ENCODE assay signal across 10 cellular contexts in the genomic region with DNA sequence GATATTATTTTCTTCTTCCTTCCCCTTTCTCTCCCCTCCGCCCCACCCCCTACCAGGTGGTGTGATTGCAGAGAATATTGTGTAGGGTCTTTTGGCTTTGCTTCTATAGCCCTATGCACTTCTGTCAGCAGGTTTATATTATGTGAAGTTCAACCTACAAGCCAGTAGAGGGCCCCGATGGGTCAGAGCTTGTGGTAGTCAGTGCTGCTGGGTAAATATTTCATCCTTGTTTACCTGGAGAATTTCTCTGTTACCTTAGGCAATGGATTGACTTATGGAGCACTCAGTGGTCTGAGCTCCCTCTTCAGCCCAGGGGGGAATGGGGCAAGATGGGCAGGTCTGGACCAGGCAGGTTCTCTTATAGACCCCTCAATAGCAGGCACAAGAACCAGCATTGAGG.
DNase-seq lines count a peak whose midpoint lies in the region; ATAC-seq, FAIRE-seq and TF ChIP-seq lines count a peak whose summit lies in the region.
"Had no signal": no experiment of that assay in that cellular context is flagged by ENCODE, and none has a peak within 500 bp of the region (broad histone marks: within the 10 kb centered on the region; RNA-seq: fewer than 3 reads in every experiment).

No MANE protein-coding gene starts in this region.

- no peak overlapping the region for H3K4me3 ChIP-seq in NT2/D1 (ENCODE audit: insufficient read length, low read depth)
- no peak overlapping the region for H3K4me3 ChIP-seq in HepG2 (replicated peaks in 1 of 3; ENCODE audit: insufficient read depth in 1 of 3, low read depth in 2 of 3, low read length in 3 of 3)

- TF ChIP-seq CTCF in GM13976 (IDR thresholded peaks at IDR 0.05; ENCODE audit: borderline replicate concordance, control extremely low read depth, extremely low read depth, insufficient read depth, missing control alignments) (peak; percentile 31), HepG2 (CRISPR knock-in tag; IDR thresholded peaks at IDR 0.05) (peak; percentile 42; the same call in 1 of the 2 replicates)

- H3K27ac Mint-ChIP-seq in activated CD4-positive, alpha-beta T cell treated with anti-CD3 and anti-CD28 coated beads for 36 hours: no peak overlapping the region

- H3K4me3 Mint-ChIP-seq in activated CD4-positive, alpha-beta T cell treated with anti-CD3 and anti-CD28 coated beads for 36 hours: no peak overlapping the region

- H3K36me3 ChIP-seq in NT2/D1 (ENCODE audit: insufficient read depth, insufficient read length, low read length): no peaks in the 10 kb centered on the region
- no peaks in the 10 kb centered on the region for H3K36me3 ChIP-seq in HepG2 (replicated peaks in 1 of 2; ENCODE audit: control insufficient read depth in 1 of 2, insufficient read depth in 2 of 2, low read length in 2 of 2)

- no peak overlapping the region for H2AFZ ChIP-seq in HepG2 (ENCODE audit: low read length)

- no peaks in the 10 kb centered on the region for H3K36me3 Mint-ChIP-seq in activated CD4-positive, alpha-beta T cell treated with anti-CD3 and anti-CD28 coated beads for 36 hours (ENCODE audit: low read depth)

- in situ Hi-C loops in GM13976 (cut with MboI; ENCODE audit: low sequenced_read_pairs, unreplicated experiment) (no loop called here), HepG2 (cut with HindIII; ENCODE audit: extremely low pct_ligation_motif_present, low pct_unique_long_range_greater_than_20kb) (no loop called here)

- H3K27me3 ChIP-seq in NT2/D1 (ENCODE audit: insufficient read depth, insufficient read length) (no peaks in the 10 kb centered on the region), HepG2 (ENCODE audit: control insufficient read depth in 1 of 2, insufficient read depth in 2 of 2, low read length in 2 of 2) (no peaks in the 10 kb centered on the region)

- no peaks in the 10 kb centered on the region for H3K4me1 Mint-ChIP-seq in activated CD4-positive, alpha-beta T cell treated with anti-CD3 and anti-CD28 coated beads for 36 hours

- no peak overlapping the region for H3K27ac ChIP-seq in HepG2 (ENCODE audit: extremely low read length, insufficient read depth, low read length)

- no peak overlapping the region for H3K9ac ChIP-seq in NT2/D1 (ENCODE audit: insufficient read length, low read depth)
- no peak overlapping the region for H3K9ac ChIP-seq in HepG2 (ENCODE audit: insufficient read depth, low read depth, low read length)

- BruUV-seq in HepG2 (replicated peaks; lab: Mats Ljungman, UMichigan): no TSS peak

- H3K79me2 ChIP-seq in HepG2 (ENCODE audit: insufficient read depth, low read length): no peaks in the 10 kb centered on the region

- peak; percentile 54 for ATAC-seq in HG02938 (IDR thresholded peaks at IDR 0.05; ENCODE audit: unreplicated experiment)
- ATAC-seq in HepG2: peak; percentile 86
- no peak for ATAC-seq in activated CD4-positive, alpha-beta T cell treated with anti-CD3 and anti-CD28 coated beads for 36 hours

- no peak for TF ChIP-seq RAD21 in HepG2 (CRISPR knock-in tag; IDR thresholded peaks at IDR 0.05)

- POLR2A ChIA-PET in HepG2 (lab: Yijun Ruan, JAX): no interaction called here
- POLR2A ChIA-PET in activated CD4-positive, alpha-beta T cell treated with anti-CD3 and anti-CD28 coated beads for 36 hours (lab: Charles Lee): no interaction called here

- TF ChIP-seq EP300 in HepG2 (IDR thresholded peaks at IDR 0.05; ENCODE audit: low read depth in 2 of 2, low read length in 2 of 2) (no peak), HepG2 (CRISPR knock-in tag; IDR thresholded peaks at IDR 0.05; ENCODE audit: borderline replicate concordance) (no peak)

- DNase-seq in GM13976 (ENCODE audit: low spot score): peak; percentile 1
- DNase-seq in NT2/D1 (ENCODE audit: low read depth, low spot score): peak; percentile 15
- DNase-seq in HepG2 (ENCODE audit: low spot score): peak; percentile 20
- no peak for DNase-seq in kidney tubule cell (ENCODE audit: low spot score)
- DNase-seq in NCI-H1436 treated with DMSO at 0.1 percent for 48 hours (lab: John Stamatoyannopoulos, UW): no peak
- no peak for DNase-seq in medulla oblongata (ENCODE audit: extremely low spot score)
- DNase-seq in activated CD4-positive, alpha-beta T cell treated with anti-CD3 and anti-CD28 coated beads for 36 hours: no peak
- DNase-seq: activated CD8-positive, alpha-beta memory T cell treated with anti-CD3 and anti-CD28 coated beads for 24 hours; caudate nucleus had no signal

- no peak for TF ChIP-seq POLR2A in HepG2 (IDR thresholded peaks at IDR 0.05; ENCODE audit: insufficient read depth in 1 of 2, low read depth in 2 of 2, low read length in 2 of 2)

- intact Hi-C loops in HepG2 (cut with micrococcal nuclease; ENCODE audit: unreplicated experiment): no loop called here
- intact Hi-C loops in activated CD4-positive, alpha-beta T cell treated with anti-CD3 and anti-CD28 coated beads for 36 hours (cut with DNase I, micrococcal nuclease): no loop called here

- WGBS in HepG2 (ENCODE audit: low lambda C conversion rate): 0% methylated on average over 2 of the region's 2 CpGs

- H4K20me1 ChIP-seq in HepG2 (ENCODE audit: insufficient read depth, low read length): no peaks in the 10 kb centered on the region

- H3K9me3 Mint-ChIP-seq in activated CD4-positive, alpha-beta T cell treated with anti-CD3 and anti-CD28 coated beads for 36 hours (ENCODE audit: low read depth): peaks cover 4% of the 10 kb centered on the region

- no peak overlapping the region for H3K4me2 ChIP-seq in HepG2 (ENCODE audit: low read depth, low read length)

- FAIRE-seq in HepG2 (lab: Jason Lieb, UNC): no peak

- H3K27me3 Mint-ChIP-seq in activated CD4-positive, alpha-beta T cell treated with anti-CD3 and anti-CD28 coated beads for 36 hours: no peaks in the 10 kb centered on the region

- no peaks in the 10 kb centered on the region for H3K4me1 ChIP-seq in NT2/D1 (ENCODE audit: insufficient read depth, insufficient read length)
- H3K4me1 ChIP-seq in HepG2 (ENCODE audit: insufficient read depth, low read length): no peaks in the 10 kb centered on the region

- H3K9me3 ChIP-seq in NT2/D1 (ENCODE audit: insufficient read depth, low read length): peaks cover 10% of the 10 kb centered on the region; the same call in 1 of the 2 replicates
- H3K9me3 ChIP-seq in HepG2 (ENCODE audit: low read length): no peaks in the 10 kb centered on the region

- CTCF ChIA-PET in HepG2 (lab: Yijun Ruan, JAX; ENCODE audit: low intra/inter-chr PET ratio, low total read pairs): no interaction called here
- CTCF ChIA-PET in activated CD4-positive, alpha-beta T cell treated with anti-CD3 and anti-CD28 coated beads for 36 hours (lab: Charles Lee): interaction anchor here (0.5 kb wide), 1 partner anchor 196 kb away, joined by 3 read pairs; no protein-coding TSS in a partner anchor

TF ChIP-seq in HepG2, 621 proteins besides CTCF, POLR2A, EP300 and RAD21:
- no peak for TF ChIP-seq AHR (CRISPR knock-in tag; IDR thresholded peaks at IDR 0.05)
- peak; percentile 18; the same call in 1 of the 2 replicates for TF ChIP-seq STAG1 (CRISPR knock-in tag; IDR thresholded peaks at IDR 0.05)

Comparison
In these comparisons a context has a peak if more than half of its experiments do, and no peak if none do; other contexts are left out.
1. DNase-seq: peak in GM13976 (single experiment), NT2/D1 (single experiment) and HepG2 (single experiment); none in kidney tubule cell (single experiment), NCI-H1436 treated with DMSO at 0.1 percent for 48 hours (single experiment), medulla oblongata (single experiment) and activated CD4-positive, alpha-beta T cell treated with anti-CD3 and anti-CD28 coated beads for 36 hours (single experiment).